Comparison of ENCODE assay signal across 13 cellular contexts in the genomic region with DNA sequence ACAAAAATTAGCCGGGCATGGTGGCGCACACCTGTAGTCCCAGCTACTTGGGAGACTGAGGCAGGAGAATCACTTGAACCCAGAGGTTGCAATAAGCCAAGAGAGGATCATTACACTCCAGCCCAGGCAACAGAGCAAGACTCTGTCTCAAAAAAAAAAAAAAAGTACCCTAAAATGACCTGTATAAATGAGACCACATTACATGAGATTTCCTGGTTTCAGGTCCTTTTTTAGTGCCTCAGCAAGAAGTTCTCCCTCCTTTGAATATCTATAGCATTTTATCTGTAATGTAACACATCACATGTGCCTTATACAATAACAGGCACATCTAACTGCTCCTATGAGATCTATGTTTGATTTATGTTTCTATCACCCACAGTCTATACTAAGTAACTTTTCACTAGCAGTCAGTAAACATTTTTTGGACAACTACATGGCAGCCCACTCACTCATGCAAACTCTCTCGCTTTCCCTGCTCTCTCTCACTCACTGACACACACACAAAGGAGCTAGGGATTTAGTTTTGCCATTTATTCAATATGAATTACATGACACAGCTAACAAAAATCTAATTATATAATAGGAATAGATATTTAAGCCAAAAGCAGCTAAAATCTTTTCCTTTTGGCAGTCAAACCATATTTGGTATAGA.
"Had no signal": no experiment of that assay in that cellular context is flagged by ENCODE, and none has a peak within 500 bp of the region (broad histone marks: within the 10 kb centered on the region; RNA-seq: fewer than 3 reads in every experiment).

No MANE protein-coding gene starts in this region.

- H3K9me3 Mint-ChIP-seq: activated CD4-positive, alpha-beta memory T cell treated with anti-CD3 and anti-CD28 coated beads for 36 hours; neural progenitor cell had no signal

- ATAC-seq: gastroesophageal sphincter, left ventricle myocardium superior had no signal

- H2AFZ ChIP-seq: neural progenitor cell, parathyroid adenoma had no signal

- H3K27ac ChIP-seq: cardiac muscle cell, gastroesophageal sphincter, neural progenitor cell, parathyroid adenoma had no signal

- DNase-seq: activated CD4-positive, alpha-beta memory T cell treated with anti-CD3 and anti-CD28 coated beads for 36 hours; activated CD4-positive, CD25-positive, alpha-beta regulatory T cell treated with anti-CD3 and anti-CD28 coated beads, Interleukin-2, amount 50 U/mL, for 72 hours; activated T-cell treated with anti-CD3 and anti-CD28 coated beads, Interleukin-2, amount 50 U/mL, for 48 hours; cortex of kidney; effector CD8-positive, alpha-beta T cell; left ventricle myocardium superior; retina; stimulated activated CD4-positive, alpha-beta T cell treated with anti-CD3 and anti-CD28 coated beads, Interleukin-15, amount 100 ng/mL, for 24 hours; stimulated activated CD4-positive, alpha-beta T cell treated with anti-CD3 and anti-CD28 coated beads, Interleukin-4, amount 100 ng/mL, for 4 hours had no signal

- H3K4me1 Mint-ChIP-seq: neural progenitor cell had no signal

- H3K27me3 ChIP-seq: cardiac muscle cell, gastroesophageal sphincter, neural progenitor cell had no signal

- H3K9me3 ChIP-seq: gastroesophageal sphincter had no signal

- H3K4me2 ChIP-seq: neural progenitor cell had no signal

- H3K27ac Mint-ChIP-seq: activated CD4-positive, alpha-beta memory T cell treated with anti-CD3 and anti-CD28 coated beads for 36 hours; neural progenitor cell had no signal

- H3K4me3 Mint-ChIP-seq: activated CD4-positive, alpha-beta memory T cell treated with anti-CD3 and anti-CD28 coated beads for 36 hours; neural progenitor cell had no signal

- H3K4me3 ChIP-seq: cardiac muscle cell, gastroesophageal sphincter, neural progenitor cell had no signal

- H3K4me1 ChIP-seq: gastroesophageal sphincter, neural progenitor cell, parathyroid adenoma had no signal

- H3K27me3 Mint-ChIP-seq: activated CD4-positive, alpha-beta memory T cell treated with anti-CD3 and anti-CD28 coated beads for 36 hours had no signal

- H3K9ac ChIP-seq: neural progenitor cell, parathyroid adenoma had no signal

- H3K79me2 ChIP-seq: parathyroid adenoma had no signal
